In the genomic region with DNA sequence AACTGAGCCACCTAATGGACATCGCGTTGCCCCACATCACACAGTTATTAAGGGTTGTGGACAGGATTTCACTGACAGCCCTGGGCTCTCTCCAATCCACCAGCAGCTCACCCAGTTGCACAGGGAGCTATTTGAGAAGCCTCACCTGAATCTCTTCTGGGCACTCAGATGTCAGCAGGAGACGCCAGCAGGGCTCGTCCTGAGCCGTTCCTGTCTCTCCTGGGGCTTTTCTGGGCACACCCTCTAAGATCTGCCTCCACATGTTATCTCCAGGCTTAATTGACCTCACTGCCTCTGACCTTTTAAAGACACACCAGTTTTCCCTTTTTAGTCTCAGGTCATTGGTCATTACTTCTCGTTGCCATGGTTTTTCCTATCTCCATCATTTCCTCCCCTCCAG, we compare ENCODE assay signal across 17 cellular contexts.
DNase-seq lines count a peak whose midpoint lies in the region; ATAC-seq and TF ChIP-seq lines count a peak whose summit lies in the region.
"Had no signal": no experiment of that assay in that cellular context is flagged by ENCODE, and none has a peak within 500 bp of the region (broad histone marks: within the 10 kb centered on the region; RNA-seq: fewer than 3 reads in every experiment).

No MANE protein-coding gene starts in this region.

- no peak for TF ChIP-seq POLR2A in spleen (IDR thresholded peaks at IDR 0.05)

- H3K4me3 ChIP-seq in RWPE2 (ENCODE audit: severe bottlenecking) (no peak overlapping the region), spleen (no peak overlapping the region)
- H3K4me3 ChIP-seq: GM23338 had no signal

- H3K27me3 Mint-ChIP-seq in H9 (ENCODE audit: low read depth), result peaks cover 11% of the 10 kb centered on the region

- no peak overlapping the region for H2AK5ac ChIP-seq in H9 (ENCODE audit: insufficient read length, low read length)

- no peak overlapping the region for H4K91ac ChIP-seq in H9 (ENCODE audit: insufficient read length, low read depth, low read length)

- no peak overlapping the region for H2BK20ac ChIP-seq in H9 (ENCODE audit: low read depth, low read length, poor library complexity, severe bottlenecking)

- H2BK5ac ChIP-seq in H9 (ENCODE audit: insufficient read length, low read length), result no peak overlapping the region

- H3K36me3 ChIP-seq in RWPE2 (ENCODE audit: low read depth) (no peaks in the 10 kb centered on the region), spleen (no peaks in the 10 kb centered on the region)
- H3K36me3 ChIP-seq: BE2C had no signal

- H3K4me2 ChIP-seq in H9 (ENCODE audit: insufficient read depth, insufficient read length, low read length), result no peak overlapping the region
- H3K4me2 ChIP-seq: GM23338 had no signal

- WGBS in H9 (ENCODE audit: extremely low coverage, insufficient read length, low lambda C conversion rate), result no CpG with 5 or more reads among the region's 6 CpGs
- WGBS in spleen, 5 donors, result 57 to 73% (median 64%) methylated on average over 6 of the region's 6 CpGs

- no peaks in the 10 kb centered on the region for H3K9me3 Mint-ChIP-seq in H9
- H3K9me3 Mint-ChIP-seq: CD4-positive, alpha-beta T cell; GM23338 had no signal

- no peak overlapping the region for H3K27ac Mint-ChIP-seq in H9
- H3K27ac Mint-ChIP-seq: CD4-positive, alpha-beta T cell; GM23338; HFFc6; IgD-negative memory B cell had no signal

- H3K56ac ChIP-seq in H9 (ENCODE audit: insufficient read length, low read depth, low read length), result no peak overlapping the region

- H3K4me1 ChIP-seq in H9 (ENCODE audit: insufficient read depth, low read length) (no peaks in the 10 kb centered on the region), RWPE2 (ENCODE audit: insufficient read depth, poor library complexity, severe bottlenecking) (no peaks in the 10 kb centered on the region), spleen (no peaks in the 10 kb centered on the region)
- H3K4me1 ChIP-seq: Caco-2 had no signal

- no peak overlapping the region for H2BK120ac ChIP-seq in H9 (ENCODE audit: low read depth, low read length, poor library complexity, severe bottlenecking)

- TF ChIP-seq CTCF in H9 (conservative IDR thresholded peaks at IDR 0.05) (no peak), RWPE2 (IDR thresholded peaks at IDR 0.05; ENCODE audit: poor library complexity, severe bottlenecking) (no peak), spleen (IDR thresholded peaks at IDR 0.05 in 8 of 11, conservative IDR thresholded peaks at IDR 0.05 in 3 of 11) (no peak)

- ATAC-seq in RWPE2 (ENCODE audit: low read depth), result no peak
- ATAC-seq: GM23338, HCT116, HepG2 had no signal

- intact Hi-C loops in spleen (cut with DNase I; ENCODE audit: low total_unique reads), result no loop called here

- no peak overlapping the region for H4K8ac ChIP-seq in H9 (replicated peaks; ENCODE audit: insufficient read length, low read depth, low read length)

- no peaks in the 10 kb centered on the region for H3K79me1 ChIP-seq in H9 (ENCODE audit: insufficient read depth, low read depth, low read length, poor library complexity, severe bottlenecking)

- H4K20me1 ChIP-seq in H9 (ENCODE audit: control insufficient read depth, insufficient read depth, insufficient read length), result no peaks in the 10 kb centered on the region

- H3T11ph ChIP-seq in H9 (ENCODE audit: low read length), result no peak overlapping the region

- H3K27ac ChIP-seq in H9 (ENCODE audit: insufficient read length, low read depth, low read length), result no peak overlapping the region
- no peak overlapping the region for H3K27ac ChIP-seq in RWPE2 (ENCODE audit: poor library complexity, severe bottlenecking)
- no peak overlapping the region for H3K27ac ChIP-seq in spleen

- H3K9ac ChIP-seq in H9 (ENCODE audit: extremely low read depth, insufficient read length, low read length), result no peak overlapping the region

- H3K23me2 ChIP-seq in H9 (ENCODE audit: insufficient read length, low read depth, low read length, poor library complexity, severe bottlenecking), result no peaks in the 10 kb centered on the region

- no peak overlapping the region for H3K23ac ChIP-seq in H9 (ENCODE audit: insufficient read length, low read depth, low read length)

- H2AFZ ChIP-seq in H9 (ENCODE audit: low read length), result no peak overlapping the region
- H2AFZ ChIP-seq: GM23338 had no signal

- no peak overlapping the region for H3K4me3 Mint-ChIP-seq in H9
- H3K4me3 Mint-ChIP-seq: CD4-positive, alpha-beta T cell; GM23338; HFFc6 had no signal

- H3K4me1 Mint-ChIP-seq in H9, result peaks cover 3 to 10% of the 10 kb centered on the region in 2 experiments; a peak in 3 of 4 replicates
- H3K4me1 Mint-ChIP-seq: IgD-negative memory B cell had no signal

- no peaks in the 10 kb centered on the region for H3K79me2 ChIP-seq in H9 (ENCODE audit: insufficient read depth, low read length)

- no peak overlapping the region for H3K18ac ChIP-seq in H9 (ENCODE audit: insufficient read length, low read depth, low read length)

- no peaks in the 10 kb centered on the region for H3K9me3 ChIP-seq in H9 (ENCODE audit: control insufficient read depth, low read depth, low read length)
- no peaks in the 10 kb centered on the region for H3K9me3 ChIP-seq in RWPE2 (ENCODE audit: severe bottlenecking)
- H3K9me3 ChIP-seq in spleen, result no peaks in the 10 kb centered on the region
- H3K9me3 ChIP-seq: BE2C, Caco-2 had no signal

- no peak overlapping the region for H3K4ac ChIP-seq in H9 (ENCODE audit: low read depth, low read length)

- DNase-seq in H9 (peak; percentile 19), RWPE2 (ENCODE audit: low spot score) (peak; percentile 2), mesenteric fat pad (ENCODE audit: low spot score) (peak; percentile 55), spleen (peak; percentile 50), middle frontal gyrus (ENCODE audit: extremely low spot score, low spot score) (no peak), NCI-H345 (lab: John Stamatoyannopoulos, UW) (no peak)
- DNase-seq in activated CD4-positive, CD25-positive, alpha-beta regulatory T cell (lab: John Stamatoyannopoulos, UW), result no peak
- DNase-seq: ACHN; BE2C; C1 segment of cervical spinal cord; Caco-2; CD4-positive, alpha-beta T cell; HFFc6 had no signal

- H3K14ac ChIP-seq in H9 (ENCODE audit: insufficient read depth, low read length), result no peak overlapping the region

- H2BK15ac ChIP-seq in H9 (ENCODE audit: low read depth, low read length), result no peak overlapping the region

- no peaks in the 10 kb centered on the region for H3K36me3 Mint-ChIP-seq in H9 (ENCODE audit: insufficient read depth in 1 of 3, low read depth in 3 of 3)

- no peak overlapping the region for H4K5ac ChIP-seq in H9 (ENCODE audit: insufficient read length, low read depth, low read length)

- H3K27me3 ChIP-seq in H9 (ENCODE audit: insufficient read depth, low read length) (no peaks in the 10 kb centered on the region), RWPE2 (ENCODE audit: insufficient read depth, poor library complexity, severe bottlenecking) (no peaks in the 10 kb centered on the region), spleen (replicated peaks in 1 of 7) (peaks cover 0 to 44% (median 0%) of the 10 kb centered on the region in 7 donors)
- H3K27me3 ChIP-seq: BE2C had no signal

- no peak overlapping the region for H2BK12ac ChIP-seq in H9 (ENCODE audit: insufficient read length, low read depth, low read length)

Comparison
In these comparisons a context has a peak if more than half of its experiments do, and no peak if none do; other contexts are left out.
1. DNase-seq: peak in H9 (single experiment), RWPE2 (single experiment), mesenteric fat pad (single experiment) and spleen (single experiment); none in middle frontal gyrus (single experiment), activated CD4-positive, CD25-positive, alpha-beta regulatory T cell (0 of 4) and NCI-H345 (single experiment).